In the genomic region with DNA sequence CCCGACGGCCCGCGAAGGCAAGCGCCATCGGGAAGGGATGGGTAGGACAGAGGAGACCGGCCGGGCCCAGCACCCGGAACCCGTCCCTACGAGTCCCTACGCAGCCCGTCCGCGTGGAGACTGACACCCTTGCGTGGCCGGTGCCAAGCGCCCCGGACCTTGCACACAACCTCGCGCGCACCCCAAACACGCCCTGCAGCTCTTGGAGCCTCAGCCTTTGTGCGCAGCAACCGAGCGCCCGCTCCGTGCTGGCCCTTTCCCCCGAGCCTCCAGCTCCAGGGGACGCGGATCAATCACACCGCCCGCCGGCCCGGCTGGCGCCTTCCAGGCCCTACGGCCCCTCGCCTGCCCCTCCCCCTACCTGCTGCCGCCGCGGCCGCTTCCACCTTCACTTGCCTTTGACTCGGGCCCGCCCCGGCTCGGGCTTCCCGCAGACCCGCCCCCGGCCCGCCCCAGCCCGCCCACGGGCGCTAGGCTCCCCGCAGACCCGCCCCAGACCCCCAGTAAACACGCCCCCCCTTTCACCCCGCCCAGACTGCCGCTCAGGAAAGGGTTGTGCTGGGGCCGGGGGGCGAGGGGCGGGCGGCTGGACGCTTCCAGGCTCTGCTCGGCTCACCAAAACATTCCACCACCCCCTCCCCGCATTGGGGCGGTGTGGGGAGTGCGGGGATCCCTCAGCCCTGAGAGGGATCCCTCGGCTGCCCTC, we compare ENCODE assay signal across 8 cellular contexts. TPM values are rescaled to one million over a fixed set of nuclear protein-coding genes. Genes with fewer than 3 reads are reported as not detected.
DNase-seq lines count a peak whose midpoint lies in the region; ATAC-seq and TF ChIP-seq lines count a peak whose summit lies in the region.

NDRG2 (minus strand) TSS at position 394 of the 706 bp plus-strand sequence. CDS start 1,746 bp downstream, outside the sequence.

- no peaks in the 10 kb centered on the region for H3K4me1 ChIP-seq in colonic mucosa
- peaks cover 0 to 8% (median 2%) of the 10 kb centered on the region in 4 donors for H3K4me1 ChIP-seq in right lobe of liver

- no peak within 1 kb of the TSS; the same call in 1 of the 2 replicates for H3K4me3 ChIP-seq in GM06990 (replicated peaks; ENCODE audit: low read depth, low read length)
- H3K4me3 ChIP-seq in colonic mucosa, result peak within 1 kb of the TSS; percentile 86
- peak within 1 kb of the TSS; percentile 92 to 100 (median 98) for H3K4me3 ChIP-seq in right lobe of liver

- intact Hi-C loops in colonic mucosa (cut with DNase I) (no loop called here), right lobe of liver (cut with DNase I) (no loop called here)

- peak; percentile 83 to 88 (median 86) for ATAC-seq in right lobe of liver

- TF ChIP-seq CTCF in GM06990 (IDR thresholded peaks at IDR 0.05; ENCODE audit: insufficient read depth, low read length, poor library complexity, severe bottlenecking), result no peak
- TF ChIP-seq CTCF in colonic mucosa (IDR thresholded peaks at IDR 0.05), result no peak
- TF ChIP-seq CTCF in right lobe of liver (IDR thresholded peaks at IDR 0.05), result no peak

- DNase-seq in GM06990 (ENCODE audit: extremely low read depth, insufficient read length), result peak; percentile 31
- peak; percentile 70 for DNase-seq in NCI-H1105 (lab: John Stamatoyannopoulos, UW)
- DNase-seq in activated CD4-positive, alpha-beta T cell treated with anti-CD3 and anti-CD28 coated beads, Interleukin-2, amount 50 U/mL, for 24 hours (ENCODE audit: low read depth in 1 of 2, low spot score in 1 of 2), result peak; percentile 25 to 28
- peak; percentile 91 for DNase-seq in colonic mucosa
- DNase-seq in right lobe of liver, result peak; percentile 89 to 91 (median 91)
- peak; percentile 70 for DNase-seq in stimulated activated CD4-positive, alpha-beta T cell treated with anti-CD3 and anti-CD28 coated beads, Interleukin-4, amount 100 ng/mL, for 1 hour
- DNase-seq in hepatic stellate cell (ENCODE audit: low spot score), result no peak
- no peak for DNase-seq in RKO (ENCODE audit: low spot score)

- H3K27me3 ChIP-seq in GM06990 (replicated peaks; ENCODE audit: control insufficient read depth, insufficient read depth, low read length), result peaks cover 4% of the 10 kb centered on the region
- no peaks in the 10 kb centered on the region for H3K27me3 ChIP-seq in colonic mucosa
- no peaks in the 10 kb centered on the region for H3K27me3 ChIP-seq in right lobe of liver

- H3K36me3 ChIP-seq in GM06990 (ENCODE audit: control insufficient read depth, insufficient read depth, low read length), result no peaks in the 10 kb centered on the region
- H3K36me3 ChIP-seq in colonic mucosa, result no peaks in the 10 kb centered on the region
- H3K36me3 ChIP-seq in right lobe of liver, result peaks cover 0 to 22% (median 9%) of the 10 kb centered on the region in 4 donors

- H3K27ac ChIP-seq in colonic mucosa, result peak within 1 kb of the TSS; percentile 73
- H3K27ac ChIP-seq in right lobe of liver, result peak within 1 kb of the TSS; percentile 72 to 89 (median 79)

- WGBS in right lobe of liver (ENCODE audit: insufficient coverage, low coverage, low lambda C conversion rate, missing lambda C conversion rate), result 0% methylated on average over 12 of the region's 68 CpGs

- TF ChIP-seq POLR2A in right lobe of liver (IDR thresholded peaks at IDR 0.05), result peak; percentile 56

- H3K9me3 ChIP-seq in colonic mucosa, result no peaks in the 10 kb centered on the region
- no peaks in the 10 kb centered on the region for H3K9me3 ChIP-seq in right lobe of liver

- peak within 1 kb of the TSS; percentile 83 to 94 for H3K9ac ChIP-seq in colonic mucosa (ENCODE audit: low read depth in 2 of 2, low read length in 2 of 2)

RNA-seq across cellular contexts. Expression of gene NDRG2, which starts in this region (rescaled TPM):
- 100 to 1,000 TPM; 136 to 171 TPM for total RNA-seq in colonic mucosa
- total RNA-seq in right lobe of liver, result 100 to 1,000 TPM in 5 of 6 experiments, 10 to 100 TPM in 1; 92.2 to 255 (median 192) TPM

Comparison
In these comparisons a context has a peak if more than half of its experiments do, and no peak if none do; other contexts are left out.
1. DNase-seq: peak in GM06990 (single experiment), NCI-H1105 (single experiment), activated CD4-positive, alpha-beta T cell treated with anti-CD3 and anti-CD28 coated beads, Interleukin-2, amount 50 U/mL, for 24 hours (2 of 2), colonic mucosa (single experiment), right lobe of liver (3 of 3) and stimulated activated CD4-positive, alpha-beta T cell treated with anti-CD3 and anti-CD28 coated beads, Interleukin-4, amount 100 ng/mL, for 1 hour (single experiment); none in hepatic stellate cell (single experiment) and RKO (single experiment).